In genomic region chr1:200081982-200082272, GRCh38 we compare ENCODE assay signal across 14 cellular contexts. TPM values are rescaled to one million over a fixed set of nuclear protein-coding genes. Genes with fewer than 3 reads are reported as not detected.
"Had no signal": no experiment of that assay in that cellular context is flagged by ENCODE, and none has a peak within 500 bp of the region (broad histone marks: within the 10 kb centered on the region; RNA-seq: fewer than 3 reads in every experiment).

No MANE protein-coding gene starts in this region.

- H3K4me1 Mint-ChIP-seq: activated CD4-positive, alpha-beta memory T cell treated with anti-CD3 and anti-CD28 coated beads, Interleukin-2, amount 10 ng/mL, durations not matched to agents 7 days and 5 days; activated naive CD8-positive, alpha-beta T cell treated with anti-CD3 and anti-CD28 coated beads, Interleukin-2, amount 10 ng/mL, durations not matched to agents 7 days and 5 days had no signal

- H3K36me3 Mint-ChIP-seq: activated naive CD8-positive, alpha-beta T cell treated with anti-CD3 and anti-CD28 coated beads, Interleukin-2, amount 10 ng/mL, durations not matched to agents 7 days and 5 days had no signal

- H3K9me3 Mint-ChIP-seq: activated CD4-positive, alpha-beta memory T cell treated with anti-CD3 and anti-CD28 coated beads, Interleukin-2, amount 10 ng/mL, durations not matched to agents 7 days and 5 days; activated naive CD8-positive, alpha-beta T cell treated with anti-CD3 and anti-CD28 coated beads, Interleukin-2, amount 10 ng/mL, durations not matched to agents 7 days and 5 days; activated T-cell treated with anti-CD3 and anti-CD28 coated beads, Interleukin-2, amount 50 U/mL, for 72 hours; T-helper 2 cell treated with Interferon-gamma antibody and Interleukin-4, amounts not matched to agents 5 μg/mL and 100 μg/mL, for 36 hours had no signal

- DNase-seq: activated CD4-positive, alpha-beta memory T cell treated with anti-CD3 and anti-CD28 coated beads, Interleukin-2, amount 10 ng/mL, durations not matched to agents 7 days and 5 days; activated naive CD8-positive, alpha-beta T cell treated with anti-CD3 and anti-CD28 coated beads, Interleukin-2, amount 10 ng/mL, durations not matched to agents 7 days and 5 days; activated T-cell treated with anti-CD3 and anti-CD28 coated beads, Interleukin-2, amount 50 U/mL, for 72 hours; anterior cingulate cortex; kidney; left ventricle myocardium superior; posterior cingulate gyrus; stomach had no signal

- H3K9me3 ChIP-seq: stomach had no signal

- ATAC-seq: activated T-cell treated with anti-CD3 and anti-CD28 coated beads, Interleukin-2, amount 50 U/mL, for 72 hours; esophagus mucosa; left ventricle myocardium superior had no signal

- H3K4me3 Mint-ChIP-seq: activated CD4-positive, alpha-beta memory T cell treated with anti-CD3 and anti-CD28 coated beads, Interleukin-2, amount 10 ng/mL, durations not matched to agents 7 days and 5 days; activated naive CD8-positive, alpha-beta T cell treated with anti-CD3 and anti-CD28 coated beads, Interleukin-2, amount 10 ng/mL, durations not matched to agents 7 days and 5 days; activated T-cell treated with anti-CD3 and anti-CD28 coated beads, Interleukin-2, amount 50 U/mL, for 72 hours; T-helper 2 cell treated with Interferon-gamma antibody and Interleukin-4, amounts not matched to agents 5 μg/mL and 100 μg/mL, for 36 hours had no signal

- H3K4me3 ChIP-seq: skin epidermis, stomach had no signal

- H3K27ac ChIP-seq: skin epidermis, stomach had no signal

- H3K4me1 ChIP-seq: stomach had no signal

- H3K27ac Mint-ChIP-seq: activated CD4-positive, alpha-beta memory T cell treated with anti-CD3 and anti-CD28 coated beads, Interleukin-2, amount 10 ng/mL, durations not matched to agents 7 days and 5 days; activated naive CD8-positive, alpha-beta T cell treated with anti-CD3 and anti-CD28 coated beads, Interleukin-2, amount 10 ng/mL, durations not matched to agents 7 days and 5 days; activated T-cell treated with anti-CD3 and anti-CD28 coated beads, Interleukin-2, amount 50 U/mL, for 72 hours; T-helper 2 cell treated with Interferon-gamma antibody and Interleukin-4, amounts not matched to agents 5 μg/mL and 100 μg/mL, for 36 hours had no signal

- H3K36me3 ChIP-seq: stomach had no signal

RNA-seq across cellular contexts. Expression of gene NR5A2, which starts 54.4 kb away (rescaled TPM):
- total RNA-seq: activated naive CD8-positive, alpha-beta T cell treated with anti-CD3 and anti-CD28 coated beads, Interleukin-2, amount 10 ng/mL, durations not matched to agents 7 days and 5 days; bronchial epithelial cell; chondrocyte; fibroblast of villous mesenchyme had no signal
